In the genomic region with DNA sequence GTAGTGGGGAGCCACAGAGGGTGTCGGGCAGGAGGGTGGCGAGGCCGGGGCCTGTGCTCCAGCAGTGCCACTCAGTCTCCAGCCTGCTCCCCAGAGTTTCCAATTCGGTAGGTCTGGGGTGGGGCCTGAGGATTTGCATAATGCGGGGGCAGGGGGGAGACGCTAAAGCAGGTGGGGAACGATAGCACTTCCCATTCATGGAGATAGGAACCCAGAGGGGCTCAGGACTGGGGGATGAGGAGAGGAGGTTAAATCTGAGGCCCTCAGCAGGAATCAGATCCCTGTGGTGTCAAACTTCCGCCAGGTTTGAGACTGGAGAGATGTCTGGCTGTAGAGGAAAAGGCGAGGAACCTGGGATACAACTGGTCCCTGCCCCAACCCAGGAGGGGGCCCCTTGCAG, we compare ENCODE assay signal across 17 cellular contexts. TPM values are rescaled to one million over a fixed set of nuclear protein-coding genes. Genes with fewer than 3 reads are reported as not detected.
DNase-seq lines count a peak whose midpoint lies in the region; ATAC-seq, FAIRE-seq and TF ChIP-seq lines count a peak whose summit lies in the region.
"Had no signal": no experiment of that assay in that cellular context is flagged by ENCODE, and none has a peak within 500 bp of the region (broad histone marks: within the 10 kb centered on the region; RNA-seq: fewer than 3 reads in every experiment).

No MANE protein-coding gene starts in this region.

- intact Hi-C loops in K562 (cut with micrococcal nuclease), result no loop called here

- H3K9ac ChIP-seq in K562 (ENCODE audit: insufficient read depth in 1 of 2, low read depth in 2 of 2, low read length in 2 of 2) (peak overlapping the region in 1 of 2 experiments; percentile 76; a peak in 2 of 4 replicates), mesendoderm (ENCODE audit: low read length) (no peak overlapping the region)

- 29% methylated on average over 4 of the region's 9 CpGs for WGBS in K562 (ENCODE audit: insufficient coverage, low coverage, missing lambda C conversion rate)
- WGBS in mesendoderm (ENCODE audit: extremely low coverage, insufficient coverage, low lambda C conversion rate), result no CpG with 5 or more reads among the region's 9 CpGs

- no peak overlapping the region for H3K56ac ChIP-seq in mesendoderm (ENCODE audit: low read length)

- DNase-seq in GM23338 (ENCODE audit: low spot score) (peak; percentile 24), K562 (ENCODE audit: extremely low read depth in 1 of 4, low spot score in 3 of 4) (peak in 2 of 4 experiments; percentile 51 to 57), mesendoderm (peak; percentile 21), glutamatergic neuron (no peak), nephron progenitor cell (no peak)
- no peak for DNase-seq in stimulated activated CD4-positive, alpha-beta T cell treated with anti-CD3 and anti-CD28 coated beads, Interleukin-1b, Interleukin-23, amount 100 ng/mL, for 48 hours
- DNase-seq: ACHN, BE2C, Calu3, DMS79 treated with DMSO at 0.1 percent for 48 hours, GF-D8, GOT3 had no signal

- H4K20me1 ChIP-seq in GM23338 (replicated peaks; ENCODE audit: insufficient read depth) (no peaks in the 10 kb centered on the region), K562 (replicated peaks; ENCODE audit: control insufficient read depth, insufficient read depth, low read length) (peaks cover 11% of the 10 kb centered on the region; the same call in 1 of the 2 replicates)

- no peak overlapping the region for H2BK15ac ChIP-seq in mesendoderm (replicated peaks; ENCODE audit: low read depth)

- no peak for TF ChIP-seq RAD21 in K562 (CRISPR knock-in tag; conservative IDR thresholded peaks at IDR 0.05 in 1 of 2, IDR thresholded peaks at IDR 0.05 in 1 of 2)

- H3K27me3 Mint-ChIP-seq in GM23338 (ENCODE audit: insufficient read depth, low read depth, poor library complexity), result peaks cover 12% of the 10 kb centered on the region
- H3K27me3 Mint-ChIP-seq in glutamatergic neuron (ENCODE audit: unreplicated experiment), result peaks cover 12% of the 10 kb centered on the region
- peaks cover 24% of the 10 kb centered on the region for H3K27me3 Mint-ChIP-seq in nephron progenitor cell (ENCODE audit: low read depth, poor library complexity)

- ATAC-seq in GM23338, result peak; percentile 59
- peak; percentile 12; the same call in 1 of the 3 replicates for ATAC-seq in K562
- ATAC-seq in HG02798 (IDR thresholded peaks at IDR 0.05; ENCODE audit: poor library complexity, unreplicated experiment), result no peak

- no peaks in the 10 kb centered on the region for H3K79me2 ChIP-seq in GM23338 (replicated peaks; ENCODE audit: insufficient read depth)
- H3K79me2 ChIP-seq in K562 (ENCODE audit: control insufficient read depth, insufficient read depth, low read length), result no peaks in the 10 kb centered on the region
- H3K79me2 ChIP-seq in mesendoderm (ENCODE audit: control insufficient read depth, insufficient read depth, low read length), result no peaks in the 10 kb centered on the region

- BruUV-seq in K562 (replicated peaks; lab: Mats Ljungman, UMichigan), result no TSS peak

- no peaks in the 10 kb centered on the region for H3K9me3 ChIP-seq in K562 (replicated peaks; ENCODE audit: control insufficient read depth, insufficient read depth, low read depth, low read length)
- H3K9me3 ChIP-seq: BE2C, HAP-1 had no signal

- H3K18ac ChIP-seq in mesendoderm (ENCODE audit: low read length), result no peak overlapping the region

- H3K4me2 ChIP-seq in GM23338 (no peak overlapping the region), K562 (ENCODE audit: insufficient read depth, low read length) (no peak overlapping the region), mesendoderm (ENCODE audit: low read length) (no peak overlapping the region)

- H2AFZ ChIP-seq in GM23338 (no peak overlapping the region), K562 (ENCODE audit: low read depth, low read length) (no peak overlapping the region)

- no peak overlapping the region for H4K8ac ChIP-seq in mesendoderm (ENCODE audit: low read depth, low read length)

- H3K4ac ChIP-seq in mesendoderm (ENCODE audit: low read depth, low read length), result no peak overlapping the region

- in situ Hi-C loops in K562 (cut with MboI), result no loop called here

- no peak overlapping the region for H4K5ac ChIP-seq in mesendoderm (ENCODE audit: low read length)

- POLR2A ChIA-PET in K562 (lab: Yijun Ruan, JAX), result interaction anchor here (0.5 kb wide), 1 partner anchor 19 kb away, joined by 4 read pairs; no protein-coding TSS in a partner anchor

- H3K27me3 ChIP-seq in GM23338 (ENCODE audit: insufficient read depth) (no peaks in the 10 kb centered on the region), K562 (ENCODE audit: control insufficient read depth in 2 of 2, insufficient read depth in 2 of 2, low read length in 2 of 2) (peaks cover 10 to 28% of the 10 kb centered on the region in 2 experiments; a peak in 4 of 5 replicates), mesendoderm (ENCODE audit: insufficient read depth, low read length, poor library complexity) (no peaks in the 10 kb centered on the region)
- H3K27me3 ChIP-seq: BE2C had no signal

- no peaks in the 10 kb centered on the region for H3K9me2 ChIP-seq in GM23338 (ENCODE audit: insufficient read depth)

- H3K4me1 Mint-ChIP-seq in GM23338 (peaks cover 8% of the 10 kb centered on the region), glutamatergic neuron (ENCODE audit: low read depth, unreplicated experiment) (peaks cover 8% of the 10 kb centered on the region), nephron progenitor cell (peaks cover 31% of the 10 kb centered on the region)
- H3K4me1 Mint-ChIP-seq: CD14-positive monocyte had no signal

- H2BK5ac ChIP-seq in mesendoderm (ENCODE audit: low read length), result no peak overlapping the region

- no peak overlapping the region for H2BK120ac ChIP-seq in mesendoderm (ENCODE audit: low read depth, low read length)

- no peaks in the 10 kb centered on the region for H3F3A ChIP-seq in GM23338 (replicated peaks; ENCODE audit: low read depth)

- no peak overlapping the region for H3K23ac ChIP-seq in mesendoderm (ENCODE audit: low read length)

- H3K9me1 ChIP-seq in K562 (ENCODE audit: control insufficient read depth, insufficient read depth, low read length), result no peaks in the 10 kb centered on the region

- FAIRE-seq in K562 (lab: Jason Lieb, UNC), result no peak
- FAIRE-seq: A204.1 had no signal

- H3K36me3 ChIP-seq in GM23338 (ENCODE audit: insufficient read depth) (no peaks in the 10 kb centered on the region), K562 (ENCODE audit: control insufficient read depth, insufficient read depth, low read length) (no peaks in the 10 kb centered on the region), mesendoderm (ENCODE audit: control insufficient read depth, insufficient read depth, low read length) (no peaks in the 10 kb centered on the region)
- H3K36me3 ChIP-seq: BE2C, HAP-1 had no signal

- no peak for TF ChIP-seq EP300 in K562 (IDR thresholded peaks at IDR 0.05; ENCODE audit: low read length)

- H2AK5ac ChIP-seq in mesendoderm (ENCODE audit: low read length), result no peak overlapping the region

- TF ChIP-seq CTCF in GM23338 (conservative IDR thresholded peaks at IDR 0.05; ENCODE audit: low read depth in 2 of 2), result no peak
- no peak for TF ChIP-seq CTCF in K562 (IDR thresholded peaks at IDR 0.05 in 2 of 3, conservative IDR thresholded peaks at IDR 0.05 in 1 of 3; ENCODE audit: insufficient read depth in 2 of 3, low read depth in 1 of 3, low read length in 3 of 3)
- TF ChIP-seq CTCF in glutamatergic neuron (IDR thresholded peaks at IDR 0.05; ENCODE audit: partially characterized antibody, unreplicated experiment), result no peak
- no peak for TF ChIP-seq CTCF in nephron progenitor cell (IDR thresholded peaks at IDR 0.05)

- H3K4me3 Mint-ChIP-seq in GM23338 (no peak overlapping the region), glutamatergic neuron (ENCODE audit: unreplicated experiment) (no peak overlapping the region), nephron progenitor cell (no peak overlapping the region)
- H3K4me3 Mint-ChIP-seq: CD14-positive monocyte; CD4-positive, alpha-beta memory T cell had no signal

- no peaks in the 10 kb centered on the region for H3K79me1 ChIP-seq in mesendoderm (ENCODE audit: low read length)

- H3K4me3 ChIP-seq in GM23338 (no peak overlapping the region), K562 (no peak overlapping the region), mesendoderm (ENCODE audit: low read length) (no peak overlapping the region)
- H3K4me3 ChIP-seq: HAP-1 had no signal

- H3K27ac Mint-ChIP-seq in GM23338, result no peak overlapping the region
- H3K27ac Mint-ChIP-seq in glutamatergic neuron (ENCODE audit: unreplicated experiment), result no peak overlapping the region
- no peak overlapping the region for H3K27ac Mint-ChIP-seq in nephron progenitor cell
- H3K27ac Mint-ChIP-seq: CD14-positive monocyte; CD4-positive, alpha-beta memory T cell had no signal

- CTCF ChIA-PET in K562 (lab: Yijun Ruan, JAX; ENCODE audit: low intra/inter-chr PET ratio), result no interaction called here

- H3K36me3 Mint-ChIP-seq in GM23338 (ENCODE audit: low read depth) (no peaks in the 10 kb centered on the region; the same call in 2 of the 3 replicates), glutamatergic neuron (ENCODE audit: unreplicated experiment) (peaks cover 5% of the 10 kb centered on the region), nephron progenitor cell (ENCODE audit: low read depth) (no peaks in the 10 kb centered on the region)
- H3K36me3 Mint-ChIP-seq: CD14-positive monocyte; CD4-positive, alpha-beta memory T cell had no signal

- H3K9me3 Mint-ChIP-seq in GM23338 (peaks cover 3% of the 10 kb centered on the region; the same call in 2 of the 3 replicates), glutamatergic neuron (ENCODE audit: unreplicated experiment) (peaks cover 9% of the 10 kb centered on the region), nephron progenitor cell (no peaks in the 10 kb centered on the region)
- H3K9me3 Mint-ChIP-seq: CD14-positive monocyte; CD4-positive, alpha-beta memory T cell had no signal

- TF ChIP-seq POLR2A in K562 (conservative IDR thresholded peaks at IDR 0.05), result no peak

- H3K4me1 ChIP-seq in GM23338 (ENCODE audit: insufficient read depth) (no peaks in the 10 kb centered on the region), K562 (replicated peaks in 1 of 2; ENCODE audit: control insufficient read depth in 2 of 2, insufficient read depth in 2 of 2, low read length in 2 of 2) (peaks cover 0 to 27% of the 10 kb centered on the region in 2 experiments; a peak in 2 of 5 replicates), mesendoderm (ENCODE audit: control insufficient read depth, low read depth, low read length) (peaks cover 3% of the 10 kb centered on the region)
- H3K4me1 ChIP-seq: HAP-1 had no signal

- H3K27ac ChIP-seq in GM23338 (ENCODE audit: low read depth) (no peak overlapping the region), K562 (ENCODE audit: extremely low read depth, low read depth, low read length) (no peak overlapping the region), mesendoderm (ENCODE audit: low read depth, low read length) (no peak overlapping the region)

RNA-seq across cellular contexts. Expression of gene WNT11, which starts 29.8 kb away (rescaled TPM):
- total RNA-seq in GM23338 (2014; rRNA removed; shearing (Covaris generic)), result 0.56 and 3.0 TPM in 2 replicates
- polyA plus RNA-seq in GM23338 (2016; fragmentation: Nextera tagmentation; extraction: Ambion mirVana), result 0.44 TPM in 1 of 2 replicates, not detected in the other
- total RNA-seq in K562 (2011; cell fraction: chromatin; rRNA removed; ENCODE audit: low replicate concordance), result 0.28 and 0.58 TPM in 2 replicates
- total RNA-seq in K562 (2011; cell fraction: nucleolus; rRNA removed), result 0.33 and 1.1 TPM in 2 replicates
- total RNA-seq in K562 (2011; cell fraction: nucleoplasm; rRNA removed), result 0.37 and 0.53 TPM in 2 replicates
- total RNA-seq in K562 (2014; rRNA removed), result not detected in 2 replicates
- not detected in 2 replicates for total RNA-seq in K562 (2014; rRNA removed; fragmentation: Illumina TruSeq; extraction: Trizol)
- not detected in 2 replicates for total RNA-seq in K562 (2015; rRNA removed; fragmentation: Illumina TruSeq; extraction: Trizol)
- total RNA-seq in K562 (2021), result 0.09 TPM in 1 of 2 replicates, not detected in the other
- polyA plus RNA-seq in K562 (2011; rRNA removed), result 0.20 and 0.51 TPM in 2 replicates
- polyA plus RNA-seq in K562 (2011; cell fraction: cytosol; rRNA removed), result 0.69 and 1.4 TPM in 2 replicates
- 0.37 and 0.65 TPM in 2 replicates for polyA plus RNA-seq in K562 (2011; cell fraction: nucleus; rRNA removed)
- 0.22 and 0.37 TPM in 2 replicates for polyA plus RNA-seq in K562 (2012)
- polyA plus RNA-seq in K562 (2014; fragmentation: Illumina TruSeq; extraction: Trizol), result 0.12 TPM in 1 of 2 replicates, not detected in the other
- polyA plus RNA-seq in K562 (2014; fragmentation: Nextera tagmentation; extraction: Ambion mirVana), result under 1 TPM in 1 of 2 experiments, not detected in 1; 0.03 TPM
- 0.05 TPM in 1 of 2 replicates, not detected in the other for polyA plus RNA-seq in K562 (2014; rRNA removed)
- 0.28 TPM in 1 of 2 replicates, not detected in the other for polyA minus RNA-seq in K562 (2011; rRNA and poly(A)+ RNA removed)
- 1.8 TPM in 1 of 2 replicates, not detected in the other for polyA minus RNA-seq in K562 (2011; cell fraction: cytosol; rRNA and poly(A)+ RNA removed)
- polyA minus RNA-seq in K562 (2011; cell fraction: nucleus; rRNA and poly(A)+ RNA removed), result 0.56 TPM in 1 of 2 replicates, not detected in the other
- 0.14 TPM for polyA plus RNA-seq in mesendoderm (2013, experiment 1 of 2)
- polyA plus RNA-seq in mesendoderm (2013, experiment 2 of 2), result 0.20 TPM
- total RNA-seq in glutamatergic neuron (ENCODE audit: unreplicated experiment), result 0.37 TPM
- total RNA-seq: Calu3 had no signal

Comparison
In these comparisons a context has a peak if more than half of its experiments do, and no peak if none do; other contexts are left out.
1. DNase-seq: peak in GM23338 (single experiment) and mesendoderm (single experiment); none in stimulated activated CD4-positive, alpha-beta T cell treated with anti-CD3 and anti-CD28 coated beads, Interleukin-1b, Interleukin-23, amount 100 ng/mL, for 48 hours (single experiment), glutamatergic neuron (single experiment) and nephron progenitor cell (single experiment).